1 cellular context compared by ENCODE assay signal in genomic region chr10:27614776-27615175, GRCh38.
TF ChIP-seq lines count a peak whose summit lies in the region.

No MANE protein-coding gene starts in this region.

TF ChIP-seq in GM23338, 12 proteins besides CTCF, POLR2A, EP300 and RAD21 (continued from another document):
- TF ChIP-seq ZNF462 (CRISPR knock-in tag; IDR thresholded peaks at IDR 0.05): no peak
- TF ChIP-seq CREB1 (CRISPR knock-in tag; IDR thresholded peaks at IDR 0.05; ENCODE audit: low read depth): no peak
- TF ChIP-seq ZNF114 (CRISPR knock-in tag; IDR thresholded peaks at IDR 0.05): no peak
- TF ChIP-seq STAT1 (IDR thresholded peaks at IDR 0.05; ENCODE audit: unreplicated experiment): no peak
- TF ChIP-seq ZNF331 (CRISPR knock-in tag; IDR thresholded peaks at IDR 0.05; ENCODE audit: low read depth): no peak
- no peak for TF ChIP-seq ETS1 (IDR thresholded peaks at IDR 0.05)
TF ChIP-seq in GM23338: peak in this region for 0.
